ENCODE assay signal across 20 cellular contexts in genomic region chr3:123478314-123478713, GRCh38.
"Had no signal": no experiment of that assay in that cellular context is flagged by ENCODE, and none has a peak within 500 bp of the region (broad histone marks: within the 10 kb centered on the region; RNA-seq: fewer than 3 reads in every experiment).

No MANE protein-coding gene starts in this region.

- ATAC-seq: left lobe of liver; naive thymus-derived CD4-positive, alpha-beta T cell; stimulated activated naive CD8-positive, alpha-beta T cell treated with anti-CD3 and anti-CD28 coated beads, Interleukin-15, amount 100 ng/mL, for 72 hours; upper lobe of right lung had no signal

- H3K9me3 ChIP-seq: neutrophil, sigmoid colon, testis, tibial nerve, upper lobe of right lung, vagina had no signal

- H3K27me3 ChIP-seq: sigmoid colon, testis, tibial nerve, vagina had no signal

- H3K79me2 ChIP-seq: hepatocyte had no signal

- H3K27ac ChIP-seq: hepatocyte, neutrophil, sigmoid colon, skin epidermis, testis, tibial nerve, upper lobe of right lung, vagina had no signal

- DNase-seq: dermis blood vessel endothelial cell; erythroblast; foreskin melanocyte; kidney glomerular epithelial cell; mammary epithelial cell; naive thymus-derived CD4-positive, alpha-beta T cell; nephron progenitor cell; sigmoid colon; stimulated activated CD4-positive, alpha-beta T cell treated with anti-CD3 and anti-CD28 coated beads, Interleukin-2, amount 100 ng/mL, for 24 hours; stimulated activated CD4-positive, alpha-beta T cell treated with anti-CD3 and anti-CD28 coated beads, Interleukin-4, amount 100 ng/mL, for 4 hours; stimulated activated naive B cell treated with anti-CD40 and anti-IgM and Interleukin-4, amounts not matched to agents 10 μg/mL and 1 μg/mL and 100 μg/mL, for 72 hours; stimulated activated naive CD8-positive, alpha-beta T cell treated with anti-CD3 and anti-CD28 coated beads, Interleukin-15, amount 100 ng/mL, for 72 hours; testis; upper lobe of right lung had no signal

- H3K4me1 ChIP-seq: sigmoid colon, testis, tibial nerve, upper lobe of right lung, vagina had no signal

- H2AFZ ChIP-seq: hepatocyte had no signal

- H3K4me3 ChIP-seq: hepatocyte, sigmoid colon, skin epidermis, testis, tibial nerve, upper lobe of right lung, vagina had no signal

- H3K36me3 ChIP-seq: neutrophil, sigmoid colon, tibial nerve, upper lobe of right lung, vagina had no signal

- H3K4me2 ChIP-seq: hepatocyte had no signal
